Comparison of ENCODE assay signal across 16 cellular contexts in genomic region chr17:83036193-83036592, GRCh38. TPM values are rescaled to one million over a fixed set of nuclear protein-coding genes. Genes with fewer than 3 reads are reported as not detected.
DNase-seq lines count a peak whose midpoint lies in the region; ATAC-seq and TF ChIP-seq lines count a peak whose summit lies in the region.
"Had no signal": no experiment of that assay in that cellular context is flagged by ENCODE, and none has a peak within 500 bp of the region (broad histone marks: within the 10 kb centered on the region; RNA-seq: fewer than 3 reads in every experiment).

No MANE protein-coding gene starts in this region.

- H3K4me1 ChIP-seq in neuronal stem cell (ENCODE audit: control insufficient read depth in 2 of 2, insufficient read depth in 1 of 2, low read depth in 1 of 2, low read length in 2 of 2) (peaks cover 10 to 15% of the 10 kb centered on the region in 2 donors), A673 (ENCODE audit: insufficient read depth, low read length, poor library complexity, severe bottlenecking) (no peaks in the 10 kb centered on the region)
- H3K4me1 ChIP-seq: BLaER1, Caco-2 had no signal

- no peak overlapping the region for H3K27ac Mint-ChIP-seq in progenitor cell of endocrine pancreas
- H3K27ac Mint-ChIP-seq: CD8-positive, alpha-beta memory T cell had no signal

- peak overlapping the region; percentile 1 for H3K23ac ChIP-seq in neuronal stem cell (ENCODE audit: low read depth, low read length, poor library complexity)

- H2BK15ac ChIP-seq in neuronal stem cell (ENCODE audit: low read length): peak overlapping the region; percentile 5

- H3K27me3 ChIP-seq in neuronal stem cell (ENCODE audit: control insufficient read depth in 3 of 3, insufficient read depth in 3 of 3, low read depth in 1 of 3, low read length in 3 of 3) (no peaks in the 10 kb centered on the region), A673 (replicated peaks; ENCODE audit: insufficient read depth, low read depth, low read length, poor library complexity) (no peaks in the 10 kb centered on the region)
- H3K27me3 ChIP-seq: BLaER1 had no signal

- H3K9ac ChIP-seq in neuronal stem cell (ENCODE audit: low read depth, low read length, poor library complexity): peak overlapping the region; percentile 2
- H3K9ac ChIP-seq: BLaER1 had no signal

- no peak overlapping the region for H4K8ac ChIP-seq in neuronal stem cell (ENCODE audit: low read depth, low read length)

- POLR2A ChIA-PET in A673 (lab: Charles Lee; ENCODE audit: low non-redundant PET): no interaction called here

- H3K27ac ChIP-seq in neuronal stem cell (replicated peaks; ENCODE audit: low read length) (no peak overlapping the region), A673 (ENCODE audit: low read depth, low read length, poor library complexity, severe bottlenecking) (no peak overlapping the region)
- H3K27ac ChIP-seq: 22Rv1, BLaER1 had no signal

- H3K18ac ChIP-seq in neuronal stem cell (ENCODE audit: low read length): no peak overlapping the region

- H4K91ac ChIP-seq in neuronal stem cell (ENCODE audit: low read depth, low read length, poor library complexity): no peak overlapping the region

- H2BK12ac ChIP-seq in neuronal stem cell (ENCODE audit: low read length): no peak overlapping the region

- CTCF ChIA-PET in A673 (lab: Charles Lee): no interaction called here

- intact Hi-C loops in A673 (cut with micrococcal nuclease; ENCODE audit: unreplicated experiment): no loop called here

- H3K4me2 ChIP-seq in neuronal stem cell (ENCODE audit: insufficient read depth, low read length, poor library complexity, severe bottlenecking): no peak overlapping the region
- H3K4me2 ChIP-seq: BLaER1 had no signal

- peaks cover 35% of the 10 kb centered on the region for H3K36me3 Mint-ChIP-seq in progenitor cell of endocrine pancreas (ENCODE audit: insufficient read depth)

- H2AK5ac ChIP-seq in neuronal stem cell (ENCODE audit: low read depth, low read length): peak overlapping the region; percentile 49

- no peak overlapping the region for H3K14ac ChIP-seq in neuronal stem cell (ENCODE audit: low read length)

- peak; percentile 4 for DNase-seq in activated effector memory CD4-positive, alpha-beta T cell treated with anti-CD3 and anti-CD28 coated beads, Interleukin-2, amount 50 U/mL, for 16 hours
- no peak for DNase-seq in activated effector memory CD4-positive, alpha-beta T cell treated with Interleukin-2 at 50 U/mL for 16 hours
- DNase-seq in neuronal stem cell (ENCODE audit: low spot score) (no peak), progenitor cell of endocrine pancreas (ENCODE audit: low spot score, unreplicated experiment) (no peak), ureter (ENCODE audit: low spot score) (peak; percentile 13), A673 (ENCODE audit: low spot score) (no peak), SHP77 treated with DMSO at 0.1 percent for 48 hours (lab: John Stamatoyannopoulos, UW) (no peak)
- DNase-seq: AML-193; Caco-2; CD8-positive, alpha-beta memory T cell; DND-41; GDM1 had no signal

- no TSS peak for BruUV-seq in A673 (replicated peaks; lab: Mats Ljungman, UMichigan)

- peaks cover 7 to 25% of the 10 kb centered on the region in 2 donors for H3K9me3 ChIP-seq in neuronal stem cell (replicated peaks in 1 of 2; ENCODE audit: control insufficient read depth in 2 of 2, insufficient read depth in 1 of 2, low read depth in 1 of 2, low read length in 2 of 2)
- H3K9me3 ChIP-seq in A673 (ENCODE audit: low read depth, low read length, poor library complexity, severe bottlenecking): peaks cover 10% of the 10 kb centered on the region

- peaks cover 3% of the 10 kb centered on the region for H3K9me3 Mint-ChIP-seq in progenitor cell of endocrine pancreas (ENCODE audit: low read depth)

- peaks cover 18% of the 10 kb centered on the region for H3K4me1 Mint-ChIP-seq in progenitor cell of endocrine pancreas (ENCODE audit: low read depth)
- H3K4me1 Mint-ChIP-seq: CD8-positive, alpha-beta memory T cell had no signal

- H3K36me3 ChIP-seq in neuronal stem cell (replicated peaks in 1 of 2; ENCODE audit: control insufficient read depth in 2 of 2, insufficient read depth in 2 of 2, low read length in 2 of 2) (peaks cover 1 to 51% of the 10 kb centered on the region in 2 donors), A673 (ENCODE audit: insufficient read depth, low read length, poor library complexity, severe bottlenecking) (no peaks in the 10 kb centered on the region)

- H3K4me3 Mint-ChIP-seq in progenitor cell of endocrine pancreas (ENCODE audit: low read depth): peak overlapping the region; percentile 6
- H3K4me3 Mint-ChIP-seq: CD8-positive, alpha-beta memory T cell had no signal

- H2BK120ac ChIP-seq in neuronal stem cell (ENCODE audit: low read depth, low read length): no peak overlapping the region

- no peak for ATAC-seq in GM18861 (IDR thresholded peaks at IDR 0.05; ENCODE audit: unreplicated experiment)
- ATAC-seq: HCT116 had no signal

- WGBS in neuronal stem cell (ENCODE audit: extremely low coverage in 2 of 2, insufficient read length in 2 of 2, insufficient replicate concordance in 1 of 2), 2 donors: no CpG with 5 or more reads among the region's 7 CpGs

- H3K27me3 Mint-ChIP-seq in progenitor cell of endocrine pancreas: no peaks in the 10 kb centered on the region

- H3K4me3 ChIP-seq in neuronal stem cell (ENCODE audit: low read length in 2 of 2) (no peak overlapping the region), A673 (ENCODE audit: low read depth, low read length, poor library complexity, severe bottlenecking) (no peak overlapping the region)
- H3K4me3 ChIP-seq: BLaER1 had no signal

- peak overlapping the region; percentile 1 for H3K4ac ChIP-seq in neuronal stem cell (ENCODE audit: low read length)

- H2BK5ac ChIP-seq in neuronal stem cell (ENCODE audit: low read length): peak overlapping the region; percentile 7

- H2AFZ ChIP-seq in neuronal stem cell (ENCODE audit: low read length): no peak overlapping the region

- TF ChIP-seq CTCF in progenitor cell of endocrine pancreas (IDR thresholded peaks at IDR 0.05; ENCODE audit: unreplicated experiment) (no peak), A673 (conservative IDR thresholded peaks at IDR 0.05; ENCODE audit: low read depth, low read length) (no peak)

- H3K79me1 ChIP-seq in neuronal stem cell (ENCODE audit: low read depth, low read length): no peaks in the 10 kb centered on the region

RNA-seq across cellular contexts. Expression of gene METRNL, which starts 43.2 kb away (rescaled TPM):
- 12.8 TPM for polyA plus RNA-seq in neuronal stem cell (2013, experiment 1 of 2)
- polyA plus RNA-seq in neuronal stem cell (2013, experiment 2 of 2): 14.7 TPM
- total RNA-seq in progenitor cell of endocrine pancreas (54.6 and 56.2 TPM in 2 replicates), ureter (74.4 TPM), A673 (2021) (16.5 and 18.1 TPM in 2 replicates)

Comparison
In these comparisons a context has a peak if more than half of its experiments do, and no peak if none do; other contexts are left out.
1. DNase-seq: peak in activated effector memory CD4-positive, alpha-beta T cell treated with anti-CD3 and anti-CD28 coated beads, Interleukin-2, amount 50 U/mL, for 16 hours (single experiment) and ureter (single experiment); none in activated effector memory CD4-positive, alpha-beta T cell treated with Interleukin-2 at 50 U/mL for 16 hours (single experiment), neuronal stem cell (single experiment), progenitor cell of endocrine pancreas (single experiment), A673 (single experiment) and SHP77 treated with DMSO at 0.1 percent for 48 hours (single experiment).